Comparison of ENCODE assay signal across 9 cellular contexts in genomic region chr15:40282870-40283614, GRCh38. TPM values are rescaled to one million over a fixed set of nuclear protein-coding genes. Genes with fewer than 3 reads are reported as not detected.
DNase-seq lines count a peak whose midpoint lies in the region; ATAC-seq and TF ChIP-seq lines count a peak whose summit lies in the region.
"Had no signal": no experiment of that assay in that cellular context is flagged by ENCODE, and none has a peak within 500 bp of the region (broad histone marks: within the 10 kb centered on the region; RNA-seq: fewer than 3 reads in every experiment).

A gene with protein sequence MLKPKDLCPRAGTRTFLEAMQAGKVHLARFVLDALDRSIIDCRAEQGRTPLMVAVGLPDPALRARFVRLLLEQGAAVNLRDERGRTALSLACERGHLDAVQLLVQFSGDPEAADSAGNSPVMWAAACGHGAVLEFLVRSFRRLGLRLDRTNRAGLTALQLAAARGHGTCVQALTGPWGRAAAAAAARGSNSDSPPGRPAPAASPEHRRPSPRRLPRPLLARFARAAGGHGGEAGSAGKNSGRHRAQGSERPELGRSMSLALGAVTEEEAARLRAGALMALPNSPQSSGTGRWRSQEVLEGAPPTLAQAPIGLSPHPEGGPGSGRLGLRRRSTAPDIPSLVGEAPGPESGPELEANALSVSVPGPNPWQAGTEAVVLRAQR (minus strand): TSS chr15:40283064. CDS start chr15:40282586, 478 bp downstream.

- H3K9ac ChIP-seq in KMS-11, result no peak within 1 kb of the TSS

- peak; percentile 72 for DNase-seq in GM03348 (ENCODE audit: low spot score)
- DNase-seq in activated T-cell treated with anti-CD3 and anti-CD28 coated beads, Interleukin-2, amount 50 U/mL, for 1 hour, result peak; percentile 61
- DNase-seq in foreskin keratinocyte, result no peak
- DNase-seq in retinal pigment epithelial cell (ENCODE audit: low read depth), result no peak
- no peak for DNase-seq in NCI-H2107 treated with DMSO at 0.1 percent for 48 hours (lab: John Stamatoyannopoulos, UW; ENCODE audit: unreplicated experiment)
- DNase-seq in mucosa of gallbladder (ENCODE audit: low spot score), result no peak

- H3K4me3 ChIP-seq in KMS-11 (IDR thresholded peaks at IDR 0.05; ENCODE audit: insufficient read depth, low read depth, low read length) (no peak within 1 kb of the TSS), retinal pigment epithelial cell (ENCODE audit: low read length) (peak within 1 kb of the TSS; percentile 22)

- H3K27me3 ChIP-seq in KMS-11 (ENCODE audit: insufficient read depth, low read depth), result peaks cover 19% of the 10 kb centered on the region; the same call in 1 of the 2 replicates
- peaks cover 63% of the 10 kb centered on the region for H3K27me3 ChIP-seq in foreskin keratinocyte

- no peak within 1 kb of the TSS for H3K4me2 ChIP-seq in KMS-11

- H3K27ac ChIP-seq in KMS-11 (no peak within 1 kb of the TSS), foreskin keratinocyte (no peak within 1 kb of the TSS)

- ATAC-seq in foreskin keratinocyte (peak; percentile 18), HG03354 (IDR thresholded peaks at IDR 0.05; ENCODE audit: poor library complexity, severe bottlenecking, unreplicated experiment) (no peak)

- no peaks in the 10 kb centered on the region for H4K20me1 ChIP-seq in KMS-11 (ENCODE audit: insufficient read depth)

- no peaks in the 10 kb centered on the region for H3K79me2 ChIP-seq in KMS-11 (ENCODE audit: insufficient read depth, low read depth)

- peak within 1 kb of the TSS; percentile 58 for H2AFZ ChIP-seq in KMS-11 (ENCODE audit: low read depth)

- peaks cover 6% of the 10 kb centered on the region for H3K4me1 ChIP-seq in KMS-11 (ENCODE audit: low read depth, poor library complexity, severe bottlenecking)
- H3K4me1 ChIP-seq in foreskin keratinocyte, result no peaks in the 10 kb centered on the region

- H3K36me3 ChIP-seq in KMS-11 (ENCODE audit: insufficient read depth), result no peaks in the 10 kb centered on the region

- TF ChIP-seq CTCF in KMS-11 (conservative IDR thresholded peaks at IDR 0.05; ENCODE audit: low read depth, low read length) (no peak), foreskin keratinocyte (conservative IDR thresholded peaks at IDR 0.05) (no peak), retinal pigment epithelial cell (conservative IDR thresholded peaks at IDR 0.05; ENCODE audit: low read depth, low read length) (no peak)

RNA-seq across cellular contexts. Expression of the gene that starts here (rescaled TPM):
- total RNA-seq in foreskin keratinocyte (not detected in 2 replicates), mucosa of gallbladder (1.6 TPM)
- not detected in 2 replicates for polyA plus RNA-seq in foreskin keratinocyte
- total RNA-seq: NCI-H460 had no signal

Comparison
In these comparisons a context has a peak if more than half of its experiments do, and no peak if none do; other contexts are left out.
1. Peak in ATAC-seq in foreskin keratinocyte; RNA of the gene not detected or under 1 TPM.
2. DNase-seq: peak in GM03348 (single experiment) and activated T-cell treated with anti-CD3 and anti-CD28 coated beads, Interleukin-2, amount 50 U/mL, for 1 hour (single experiment); none in foreskin keratinocyte (0 of 2), retinal pigment epithelial cell (single experiment), NCI-H2107 treated with DMSO at 0.1 percent for 48 hours (single experiment) and mucosa of gallbladder (single experiment).